ENCODE assay signal across 19 cellular contexts in genomic region chr10:119162121-119162520, GRCh38. TPM values are rescaled to one million over a fixed set of nuclear protein-coding genes. Genes with fewer than 3 reads are reported as not detected.
DNase-seq lines count a peak whose midpoint lies in the region; ATAC-seq and TF ChIP-seq lines count a peak whose summit lies in the region.
"Had no signal": no experiment of that assay in that cellular context is flagged by ENCODE, and none has a peak within 500 bp of the region (broad histone marks: within the 10 kb centered on the region; RNA-seq: fewer than 3 reads in every experiment).

No MANE protein-coding gene starts in this region.

- H3K36me3 Mint-ChIP-seq in CD8-positive, alpha-beta T cell: peaks cover 47% of the 10 kb centered on the region
- peaks cover 3% of the 10 kb centered on the region for H3K36me3 Mint-ChIP-seq in T-helper 17 cell (ENCODE audit: low read depth)

- peaks cover 11% of the 10 kb centered on the region for H3K36me3 ChIP-seq in CD8-positive, alpha-beta T cell (ENCODE audit: insufficient read depth, low read length)
- H3K36me3 ChIP-seq in psoas muscle (ENCODE audit: insufficient read depth in 1 of 2, low read depth in 1 of 2): peaks cover 6 to 59% of the 10 kb centered on the region in 2 donors

- H3K4me3 ChIP-seq in CD8-positive, alpha-beta T cell (ENCODE audit: low read depth, low read length): no peak overlapping the region
- H3K4me3 ChIP-seq in psoas muscle: no peak overlapping the region
- H3K4me3 ChIP-seq: lung, right lobe of liver had no signal

- WGBS in psoas muscle, 3 donors: 47% methylated on average over 6 of the region's 6 CpGs

- peak overlapping the region; percentile 57 for H3K27ac Mint-ChIP-seq in CD8-positive, alpha-beta T cell
- peak overlapping the region; percentile 27 for H3K27ac Mint-ChIP-seq in T-helper 17 cell

- no peak for TF ChIP-seq CTCF in CD8-positive, alpha-beta T cell (IDR thresholded peaks at IDR 0.05)
- no peak for TF ChIP-seq CTCF in psoas muscle (IDR thresholded peaks at IDR 0.05)

- H3K4me1 ChIP-seq in CD8-positive, alpha-beta T cell (ENCODE audit: insufficient read depth, low read length): peaks cover 18% of the 10 kb centered on the region
- H3K4me1 ChIP-seq in psoas muscle: peaks cover 27% of the 10 kb centered on the region

- H3K27me3 ChIP-seq in CD8-positive, alpha-beta T cell (ENCODE audit: insufficient read depth, low read length): no peaks in the 10 kb centered on the region
- no peaks in the 10 kb centered on the region for H3K27me3 ChIP-seq in psoas muscle (ENCODE audit: insufficient read depth in 3 of 3, low read length in 2 of 3)
- H3K27me3 ChIP-seq: right lobe of liver had no signal

- no peaks in the 10 kb centered on the region for H3K9me3 ChIP-seq in CD8-positive, alpha-beta T cell (ENCODE audit: low read length)
- H3K9me3 ChIP-seq in T-helper 17 cell (ENCODE audit: control insufficient read depth, low read length, poor library complexity, severe bottlenecking) (no peaks in the 10 kb centered on the region), psoas muscle (no peaks in the 10 kb centered on the region)
- H3K9me3 ChIP-seq: right lobe of liver had no signal

- no peak overlapping the region for H3K27ac ChIP-seq in CD8-positive, alpha-beta T cell (ENCODE audit: low read depth, low read length)
- H3K27ac ChIP-seq in psoas muscle: peak overlapping the region; percentile 27
- H3K27ac ChIP-seq: right lobe of liver had no signal

- H3K27me3 Mint-ChIP-seq in CD8-positive, alpha-beta T cell (ENCODE audit: low read depth): no peaks in the 10 kb centered on the region
- no peaks in the 10 kb centered on the region for H3K27me3 Mint-ChIP-seq in T-helper 17 cell
- H3K27me3 Mint-ChIP-seq: activated naive CD4-positive, alpha-beta T cell treated with anti-CD3 and anti-CD28 coated beads, Interleukin-2, amount 50 U/mL, for 24 hours had no signal

- POLR2A ChIA-PET in CD8-positive, alpha-beta T cell (lab: Charles Lee): no interaction called here

- no peak for DNase-seq in CD8-positive, alpha-beta T cell
- DNase-seq in T-helper 17 cell (no peak), left lobe of liver (ENCODE audit: low spot score) (peak; percentile 65), psoas muscle (no peak), GDM1 (lab: John Stamatoyannopoulos, UW) (no peak), MV-4-11 (lab: John Stamatoyannopoulos, UW) (no peak)
- DNase-seq: activated T-cell treated with anti-CD3 and anti-CD28 coated beads, Interleukin-2, amount 50 U/mL, for 72 hours; DMS53; foreskin melanocyte; NCI-H1092; NCI-H1930; NCI-H82; right lobe of liver; stimulated activated CD8-positive, alpha-beta memory T cell treated with anti-CD3 and anti-CD28 coated beads, Interleukin-4, amount 100 ng/mL, for 48 hours; T1000 had no signal

- no peak for ATAC-seq in CD8-positive, alpha-beta T cell
- no peak for ATAC-seq in T-helper 17 cell
- no peak for ATAC-seq in left lobe of liver
- no peak for ATAC-seq in psoas muscle
- ATAC-seq in HG03378 (IDR thresholded peaks at IDR 0.05; ENCODE audit: unreplicated experiment): no peak
- ATAC-seq: activated T-cell treated with anti-CD3 and anti-CD28 coated beads, Interleukin-2, amount 50 U/mL, for 72 hours; right lobe of liver had no signal

- no peaks in the 10 kb centered on the region for H3K9me3 Mint-ChIP-seq in CD8-positive, alpha-beta T cell
- H3K9me3 Mint-ChIP-seq: activated naive CD4-positive, alpha-beta T cell treated with anti-CD3 and anti-CD28 coated beads, Interleukin-2, amount 50 U/mL, for 24 hours; activated T-cell treated with anti-CD3 and anti-CD28 coated beads, Interleukin-2, amount 50 U/mL, for 72 hours; CD14-positive monocyte had no signal

- intact Hi-C loops in CD8-positive, alpha-beta T cell (cut with DNase I, micrococcal nuclease): loop anchor here in 1 of 2 experiments (10.0 kb wide), 1 partner anchor 407 kb away; the partner anchor contains the start of gene CACUL1
- intact Hi-C loops in psoas muscle (cut with DNase I): loop anchor here (5.0 kb wide), 3 partner anchors 45 to 115 kb away; no protein-coding TSS in a partner anchor

- no peak overlapping the region for H3K4me3 Mint-ChIP-seq in CD8-positive, alpha-beta T cell
- no peak overlapping the region for H3K4me3 Mint-ChIP-seq in T-helper 17 cell
- H3K4me3 Mint-ChIP-seq: activated naive CD4-positive, alpha-beta T cell treated with anti-CD3 and anti-CD28 coated beads, Interleukin-2, amount 50 U/mL, for 24 hours; CD14-positive monocyte had no signal

- peaks cover 32% of the 10 kb centered on the region for H3K4me1 Mint-ChIP-seq in CD8-positive, alpha-beta T cell (ENCODE audit: low read depth)
- H3K4me1 Mint-ChIP-seq in T-helper 17 cell: peaks cover 24% of the 10 kb centered on the region

- CTCF ChIA-PET in CD8-positive, alpha-beta T cell (lab: Charles Lee): interaction anchor here (0.9 to 1.8 kb wide), 3 partner anchors 14 to 40 kb away, joined by 3 to 6 read pairs (median 4); no protein-coding TSS in a partner anchor

RNA-seq across cellular contexts. Expression of gene SFXN4, which starts 3.4 kb away (rescaled TPM):
- 10 to 100 TPM; 10.5 to 10.8 TPM for total RNA-seq in CD8-positive, alpha-beta T cell
- 1 to 10 TPM; 8.3 to 9.5 TPM for total RNA-seq in T-helper 17 cell
- total RNA-seq in left lobe of liver: 17.8 TPM
- 10 to 100 TPM; 37.1 to 48.9 (median 43.9) TPM for total RNA-seq in psoas muscle
- 10 to 100 TPM; 49.0 to 67.2 (median 65.7) TPM for polyA plus RNA-seq in psoas muscle

RNA-seq across cellular contexts. Expression of gene PRDX3, which starts 16.5 kb away (rescaled TPM):
- total RNA-seq in CD8-positive, alpha-beta T cell: 10 to 100 TPM in 1 of 2 experiments, 1 to 10 TPM in 1; 7.6 to 11.7 TPM
- total RNA-seq in T-helper 17 cell (10 to 100 TPM; 16.4 to 17.1 TPM), left lobe of liver (157 TPM), psoas muscle (100 to 1,000 TPM; 186 to 212 (median 201) TPM)
- 100 to 1,000 TPM; 182 to 331 (median 204) TPM for polyA plus RNA-seq in psoas muscle

RNA-seq across cellular contexts. Expression of gene GRK5, which starts 45.2 kb away (rescaled TPM):
- 10 to 100 TPM; 15.6 to 16.2 TPM for total RNA-seq in CD8-positive, alpha-beta T cell
- total RNA-seq in T-helper 17 cell (10 to 100 TPM; 13.9 to 28.5 TPM), left lobe of liver (8.4 TPM), psoas muscle (10 to 100 TPM in 2 of 4 donors, 1 to 10 TPM in 2; 8.0 to 15.5 (median 10.1) TPM)
- 1 to 10 TPM; 7.0 to 7.7 (median 7.3) TPM for polyA plus RNA-seq in psoas muscle

RNA-seq across cellular contexts. Expression of gene DENND10, which starts 58.2 kb away (rescaled TPM):
- total RNA-seq in CD8-positive, alpha-beta T cell: 10 to 100 TPM; 28.8 to 30.5 TPM
- total RNA-seq in T-helper 17 cell (10 to 100 TPM; 37.4 to 52.1 TPM), left lobe of liver (23.1 TPM), psoas muscle (10 to 100 TPM; 13.9 to 22.1 (median 20.1) TPM)
- polyA plus RNA-seq in psoas muscle: 10 to 100 TPM in 2 of 3 donors, 1 to 10 TPM in 1; 6.6 to 27.9 (median 12.9) TPM
